9 cellular contexts compared by ENCODE assay signal in genomic region chr2:57549642-57550102, GRCh38.
A peak's percentile ranks its signal among the peaks of the same experiment; 100 is the strongest.
DNase-seq lines count a peak whose midpoint lies in the region; ATAC-seq and TF ChIP-seq lines count a peak whose summit lies in the region.
"Had no signal": no experiment of that assay in that cellular context is flagged by ENCODE, and none has a peak within 500 bp of the region (broad histone marks: within the 10 kb centered on the region; RNA-seq: fewer than 3 reads in every experiment).

No MANE protein-coding gene starts in this region.

- no peaks in the 10 kb centered on the region for H3K27me3 Mint-ChIP-seq in activated T-cell treated with anti-CD3 and anti-CD28 coated beads, Interleukin-2, amount 50 U/mL, for 72 hours (ENCODE audit: low read depth)

- H3K36me3 ChIP-seq in MG63: no peaks in the 10 kb centered on the region

- peak; percentile 60 for TF ChIP-seq CTCF in choroid plexus epithelial cell (conservative IDR thresholded peaks at IDR 0.05; ENCODE audit: low read depth, low read length)

- peaks cover 1 to 3% of the 10 kb centered on the region in 2 donors for H3K9me3 Mint-ChIP-seq in activated T-cell treated with anti-CD3 and anti-CD28 coated beads, Interleukin-2, amount 50 U/mL, for 72 hours

- H3K27ac Mint-ChIP-seq in activated T-cell treated with anti-CD3 and anti-CD28 coated beads, Interleukin-2, amount 50 U/mL, for 72 hours: no peak overlapping the region
- H3K27ac Mint-ChIP-seq: activated naive CD8-positive, alpha-beta T cell treated with anti-CD3 and anti-CD28 coated beads, Interleukin-2, amount 10 ng/mL, durations not matched to agents 7 days and 5 days had no signal

- H3K27me3 ChIP-seq in MG63: no peaks in the 10 kb centered on the region

- H3K4me3 ChIP-seq in choroid plexus epithelial cell (ENCODE audit: low read depth, low read length) (no peak overlapping the region), MG63 (no peak overlapping the region)

- H3K36me3 Mint-ChIP-seq in activated T-cell treated with anti-CD3 and anti-CD28 coated beads, Interleukin-2, amount 50 U/mL, for 72 hours (ENCODE audit: insufficient read depth in 2 of 2): peaks cover 0 to 2% of the 10 kb centered on the region in 2 donors
- H3K36me3 Mint-ChIP-seq: activated naive CD8-positive, alpha-beta T cell treated with anti-CD3 and anti-CD28 coated beads, Interleukin-2, amount 10 ng/mL, durations not matched to agents 7 days and 5 days had no signal

- peak; percentile 57 to 59 for ATAC-seq in activated T-cell treated with anti-CD3 and anti-CD28 coated beads, Interleukin-2, amount 50 U/mL, for 72 hours (replicated peaks in 1 of 2)
- peak; percentile 65 for ATAC-seq in HG02623 (IDR thresholded peaks at IDR 0.05; ENCODE audit: unreplicated experiment)

- DNase-seq in activated T-cell treated with anti-CD3 and anti-CD28 coated beads, Interleukin-2, amount 50 U/mL, for 72 hours: no peak
- DNase-seq in activated T-cell treated with anti-CD3 and anti-CD28 coated beads for 4 hours (no peak), NCI-H2081 (lab: John Stamatoyannopoulos, UW) (peak; percentile 50 to 72), choroid plexus epithelial cell (ENCODE audit: low read depth) (peak; percentile 53), MG63 (no peak), head of caudate nucleus (no peak), ecto neural progenitor cell (ENCODE audit: low spot score) (no peak)
- DNase-seq: activated naive CD8-positive, alpha-beta T cell treated with anti-CD3 and anti-CD28 coated beads, Interleukin-2, amount 10 ng/mL, durations not matched to agents 7 days and 5 days had no signal

- no peak overlapping the region for H3K4me3 Mint-ChIP-seq in activated T-cell treated with anti-CD3 and anti-CD28 coated beads, Interleukin-2, amount 50 U/mL, for 72 hours
- H3K4me3 Mint-ChIP-seq: activated naive CD8-positive, alpha-beta T cell treated with anti-CD3 and anti-CD28 coated beads, Interleukin-2, amount 10 ng/mL, durations not matched to agents 7 days and 5 days had no signal

- H3K9me3 ChIP-seq in MG63: no peaks in the 10 kb centered on the region

- H3K4me1 Mint-ChIP-seq in activated T-cell treated with anti-CD3 and anti-CD28 coated beads, Interleukin-2, amount 50 U/mL, for 72 hours (ENCODE audit: low read depth): peaks cover 7% of the 10 kb centered on the region

- intact Hi-C loops in head of caudate nucleus (cut with DNase I): no loop called here

Comparison
In these comparisons a context has a peak if more than half of its experiments do, and no peak if none do; other contexts are left out.
1. DNase-seq: peak in NCI-H2081 (2 of 2) and choroid plexus epithelial cell (single experiment); none in activated T-cell treated with anti-CD3 and anti-CD28 coated beads, Interleukin-2, amount 50 U/mL, for 72 hours (0 of 2), activated T-cell treated with anti-CD3 and anti-CD28 coated beads for 4 hours (single experiment), MG63 (single experiment), head of caudate nucleus (0 of 42) and ecto neural progenitor cell (single experiment).